In genomic region chr7:47405921-47406765, GRCh38 we compare ENCODE assay signal across 8 cellular contexts.
DNase-seq lines count a peak whose midpoint lies in the region; ATAC-seq and TF ChIP-seq lines count a peak whose summit lies in the region.

No MANE protein-coding gene starts in this region.

- peak; percentile 62 for DNase-seq in LoVo (ENCODE audit: low spot score)
- DNase-seq in colonic mucosa, result peak; percentile 80
- no peak for DNase-seq in suprapubic skin (ENCODE audit: low spot score in 2 of 2)
- no peak for DNase-seq in central memory CD4-positive, alpha-beta T cell
- no peak for DNase-seq in cortex of kidney (lab: John Stamatoyannopoulos, UW)

- H3K4me1 ChIP-seq in colonic mucosa (no peaks in the 10 kb centered on the region), liver (ENCODE audit: control insufficient read depth in 4 of 4, insufficient read depth in 4 of 4, low read length in 3 of 4) (peaks cover 6 to 31% (median 21%) of the 10 kb centered on the region in 4 donors), suprapubic skin (peaks cover 37% of the 10 kb centered on the region)

- intact Hi-C loops in colonic mucosa (cut with DNase I), result no loop called here

- TF ChIP-seq RAD21 in liver (IDR thresholded peaks at IDR 0.05), result peak in 1 of 2 donors; percentile 48

- H3K9me3 ChIP-seq in colonic mucosa (no peaks in the 10 kb centered on the region), liver (ENCODE audit: control insufficient read depth in 4 of 4, low read length in 3 of 4) (no peaks in the 10 kb centered on the region), suprapubic skin (no peaks in the 10 kb centered on the region)

- H3K27ac ChIP-seq in colonic mucosa (peak overlapping the region; percentile 57), liver (ENCODE audit: low read depth in 1 of 2, low read length in 2 of 2) (peak overlapping the region; percentile 14 to 33), suprapubic skin (peak overlapping the region; percentile 30)

- H3K4me3 ChIP-seq in colonic mucosa (no peak overlapping the region), liver (ENCODE audit: low read depth in 1 of 3, low read length in 3 of 3) (no peak overlapping the region), suprapubic skin (no peak overlapping the region)

- no peak for TF ChIP-seq POLR2A in suprapubic skin (IDR thresholded peaks at IDR 0.05)

- no peak for ATAC-seq in GM21576 (IDR thresholded peaks at IDR 0.05; ENCODE audit: unreplicated experiment)
- no peak for ATAC-seq in GM19035 (IDR thresholded peaks at IDR 0.05; ENCODE audit: unreplicated experiment)

- no peaks in the 10 kb centered on the region for H3K36me3 ChIP-seq in colonic mucosa
- H3K36me3 ChIP-seq in liver (ENCODE audit: control insufficient read depth in 4 of 4, insufficient read depth in 3 of 4, low read depth in 1 of 4, low read length in 3 of 4), result peaks cover 9 to 45% (median 30%) of the 10 kb centered on the region in 4 donors
- peaks cover 3% of the 10 kb centered on the region for H3K36me3 ChIP-seq in suprapubic skin

- peak overlapping the region; percentile 33 to 79 for H3K9ac ChIP-seq in colonic mucosa (ENCODE audit: low read depth in 2 of 2, low read length in 2 of 2)
- H3K9ac ChIP-seq in liver (ENCODE audit: low read depth in 1 of 2, low read length in 2 of 2), result no peak overlapping the region

- TF ChIP-seq EP300 in suprapubic skin (IDR thresholded peaks at IDR 0.05), result no peak

- H3K27me3 ChIP-seq in colonic mucosa (no peaks in the 10 kb centered on the region), liver (ENCODE audit: control insufficient read depth in 4 of 4, insufficient read depth in 4 of 4, low read length in 3 of 4) (no peaks in the 10 kb centered on the region), suprapubic skin (no peaks in the 10 kb centered on the region)

- TF ChIP-seq CTCF in colonic mucosa (IDR thresholded peaks at IDR 0.05) (no peak), liver (IDR thresholded peaks at IDR 0.05; ENCODE audit: low read depth, low read length, missing input control) (no peak), suprapubic skin (IDR thresholded peaks at IDR 0.05) (no peak)

- WGBS in liver, result 22% methylated on average over 13 of the region's 13 CpGs
- 22% methylated on average over 12 of the region's 13 CpGs for WGBS in suprapubic skin

TF ChIP-seq in liver, 16 proteins besides CTCF, POLR2A, EP300 and RAD21:
- no peak for TF ChIP-seq REST (IDR thresholded peaks at IDR 0.05)
- TF ChIP-seq TAF1 (conservative IDR thresholded peaks at IDR 0.05), result no peak
- no peak for TF ChIP-seq HNF4G (IDR thresholded peaks at IDR 0.05)
- TF ChIP-seq SP1 (IDR thresholded peaks at IDR 0.05), result peak; percentile 29
- no peak for TF ChIP-seq JUND (IDR thresholded peaks at IDR 0.05)
- peak; percentile 53 for TF ChIP-seq NR2F2 (IDR thresholded peaks at IDR 0.05)
- TF ChIP-seq MAX (IDR thresholded peaks at IDR 0.05), result peak; percentile 69
- TF ChIP-seq ZBTB33 (IDR thresholded peaks at IDR 0.05), result no peak
- peak; percentile 30 to 70 for TF ChIP-seq HNF4A (conservative IDR thresholded peaks at IDR 0.05)
- peak; percentile 65 to 89 for TF ChIP-seq RXRA (IDR thresholded peaks at IDR 0.05)
- no peak for TF ChIP-seq GABPA (IDR thresholded peaks at IDR 0.05 in 1 of 2, conservative IDR thresholded peaks at IDR 0.05 in 1 of 2)
- peak; percentile 69 for TF ChIP-seq YY1 (IDR thresholded peaks at IDR 0.05)
- no peak for TF ChIP-seq ATF3 (IDR thresholded peaks at IDR 0.05)
- TF ChIP-seq FOXA1 (IDR thresholded peaks at IDR 0.05), result peak; percentile 29
- peak; percentile 62 for TF ChIP-seq FOXA2 (IDR thresholded peaks at IDR 0.05)

Comparison
In these comparisons a context has a peak if more than half of its experiments do, and no peak if none do; other contexts are left out.
1. DNase-seq: peak in LoVo (single experiment) and colonic mucosa (single experiment); none in suprapubic skin (0 of 2), central memory CD4-positive, alpha-beta T cell (single experiment) and cortex of kidney (single experiment).
2. H3K9ac ChIP-seq: peak in colonic mucosa (2 of 2); none in liver (0 of 2).
3. Peak in every context shown above with its lines, with median percentiles within 50 percentile points of each other: H3K27ac ChIP-seq.